Comparison of ENCODE assay signal across 8 cellular contexts in genomic region chr9:97501177-97501971, GRCh38. TPM values are rescaled to one million over a fixed set of nuclear protein-coding genes. Genes with fewer than 3 reads are reported as not detected.
A peak's percentile ranks its signal among the peaks of the same experiment; 100 is the strongest.
DNase-seq lines count a peak whose midpoint lies in the region; ATAC-seq and TF ChIP-seq lines count a peak whose summit lies in the region.

TMOD1 (plus strand) TSS chr9:97501666; CDS start chr9:97524189, 22,523 bp downstream.

- peaks cover 7% of the 10 kb centered on the region for H3K4me1 ChIP-seq in ACC112 (ENCODE audit: control insufficient read depth, insufficient read depth, low read length, unreplicated experiment)
- peaks cover 47% of the 10 kb centered on the region for H3K4me1 ChIP-seq in stomach smooth muscle (ENCODE audit: control insufficient read depth, insufficient read depth, low read length)

- H3K27me3 ChIP-seq in ACC112 (ENCODE audit: insufficient read depth, low read length) (peaks cover 69% of the 10 kb centered on the region), stomach smooth muscle (ENCODE audit: control insufficient read depth in 1 of 2, insufficient read depth in 2 of 2, low read length in 2 of 2) (no peaks in the 10 kb centered on the region)

- H3K79me2 ChIP-seq in ACC112 (ENCODE audit: control insufficient read depth, insufficient read depth, low read length, unreplicated experiment) = no peaks in the 10 kb centered on the region

- peaks cover 18% of the 10 kb centered on the region for H3K4me1 Mint-ChIP-seq in activated CD8-positive, alpha-beta T cell treated with anti-CD3 and anti-CD28 coated beads, Interleukin-2, amount 10 ng/mL, durations not matched to agents 7 days and 5 days (ENCODE audit: low read depth)

- H3K27me3 Mint-ChIP-seq in activated CD8-positive, alpha-beta T cell treated with anti-CD3 and anti-CD28 coated beads, Interleukin-2, amount 10 ng/mL, durations not matched to agents 7 days and 5 days (ENCODE audit: low read depth) = peaks cover 44% of the 10 kb centered on the region

- H3K36me3 ChIP-seq in ACC112 (ENCODE audit: insufficient read depth, low read length) (no peaks in the 10 kb centered on the region), stomach smooth muscle (ENCODE audit: control insufficient read depth in 2 of 2, insufficient read depth in 2 of 2, low read length in 2 of 2) (peaks cover 0 to 7% of the 10 kb centered on the region in 2 donors)

- H3K4me3 ChIP-seq in ACC112 (ENCODE audit: low read depth, low read length) (peak within 1 kb of the TSS; percentile 76), epithelial cell of proximal tubule (ENCODE audit: low read depth, low read length) (peak within 1 kb of the TSS; percentile 56), stomach smooth muscle (ENCODE audit: low read length in 2 of 2) (peak within 1 kb of the TSS; percentile 91 to 93)

- no peaks in the 10 kb centered on the region for H3K9me3 Mint-ChIP-seq in activated CD8-positive, alpha-beta T cell treated with anti-CD3 and anti-CD28 coated beads, Interleukin-2, amount 10 ng/mL, durations not matched to agents 7 days and 5 days (ENCODE audit: insufficient read depth)

- peaks cover 5% of the 10 kb centered on the region for H3K36me3 Mint-ChIP-seq in activated CD8-positive, alpha-beta T cell treated with anti-CD3 and anti-CD28 coated beads, Interleukin-2, amount 10 ng/mL, durations not matched to agents 7 days and 5 days (ENCODE audit: low read depth)

- H3K4me3 Mint-ChIP-seq in activated CD8-positive, alpha-beta T cell treated with anti-CD3 and anti-CD28 coated beads, Interleukin-2, amount 10 ng/mL, durations not matched to agents 7 days and 5 days = peak within 1 kb of the TSS; percentile 67

- CTCF ChIA-PET in activated CD8-positive, alpha-beta T cell treated with anti-CD3 and anti-CD28 coated beads, Interleukin-2, amount 10 ng/mL, durations not matched to agents 7 days and 5 days (lab: Charles Lee) = interaction anchor here (0.8 to 1.9 kb wide), 16 partner anchors 9 to 132 kb away, joined by 3 to 9 read pairs (median 4); partner anchors contain the start of genes NCBP1, TDRD7 and TSTD2

- POLR2A ChIA-PET in activated CD8-positive, alpha-beta T cell treated with anti-CD3 and anti-CD28 coated beads, Interleukin-2, amount 10 ng/mL, durations not matched to agents 7 days and 5 days (lab: Charles Lee) = no interaction called here

- peak within 1 kb of the TSS; percentile 76 to 83 for H3K9ac ChIP-seq in stomach smooth muscle (ENCODE audit: low read length in 2 of 2)

- H3K27ac ChIP-seq in ACC112 (ENCODE audit: low read depth, low read length) (no peak within 1 kb of the TSS), stomach smooth muscle (ENCODE audit: low read length) (peak within 1 kb of the TSS; percentile 88)

- peak; percentile 96 for DNase-seq in GM13977 (ENCODE audit: low spot score)
- DNase-seq in NCI-H2196 (lab: John Stamatoyannopoulos, UW; ENCODE audit: unreplicated experiment) = peak; percentile 77
- peak; percentile 52 for DNase-seq in activated CD8-positive, alpha-beta T cell treated with anti-CD3 and anti-CD28 coated beads, Interleukin-2, amount 10 ng/mL, durations not matched to agents 7 days and 5 days
- DNase-seq in epithelial cell of proximal tubule (ENCODE audit: low read depth) = no peak
- DNase-seq in mucosa of gallbladder (ENCODE audit: low spot score) = peak; percentile 44

- no peak within 1 kb of the TSS for H3K27ac Mint-ChIP-seq in activated CD8-positive, alpha-beta T cell treated with anti-CD3 and anti-CD28 coated beads, Interleukin-2, amount 10 ng/mL, durations not matched to agents 7 days and 5 days

- TF ChIP-seq CTCF in GM13977 (IDR thresholded peaks at IDR 0.05; ENCODE audit: extremely low read depth, insufficient read depth, missing control alignments) (peak; percentile 45), epithelial cell of proximal tubule (conservative IDR thresholded peaks at IDR 0.05; ENCODE audit: low read depth, low read length) (peak; percentile 3)

- H3K9me3 ChIP-seq in stomach smooth muscle (ENCODE audit: control insufficient read depth in 2 of 2, low read length in 2 of 2) = no peaks in the 10 kb centered on the region

- peak within 1 kb of the TSS; percentile 51 for H2AFZ ChIP-seq in ACC112 (ENCODE audit: low read length, unreplicated experiment)

- ATAC-seq in HG02970 (IDR thresholded peaks at IDR 0.05; ENCODE audit: low FRiP score, unreplicated experiment) = peak; percentile 55
- ATAC-seq in activated CD8-positive, alpha-beta T cell treated with anti-CD3 and anti-CD28 coated beads, Interleukin-2, amount 10 ng/mL, durations not matched to agents 7 days and 5 days = peak; percentile 78

- in situ Hi-C loops in GM13977 (cut with MboI; ENCODE audit: low pct_unique_long_range_greater_than_20kb, low sequenced_read_pairs, unreplicated experiment) = no loop called here

RNA-seq across cellular contexts. Expression of gene TMOD1, which starts in this region (rescaled TPM):
- total RNA-seq in activated CD8-positive, alpha-beta T cell treated with anti-CD3 and anti-CD28 coated beads, Interleukin-2, amount 10 ng/mL, durations not matched to agents 7 days and 5 days = under 1 TPM; 0.16 to 0.29 TPM
- total RNA-seq in epithelial cell of proximal tubule = 0.14 and 0.98 TPM in 2 replicates
- 11.4 TPM for total RNA-seq in mucosa of gallbladder

Comparison
In these comparisons a context has a peak if more than half of its experiments do, and no peak if none do; other contexts are left out.
1. Peak in DNase-seq and ATAC-seq in activated CD8-positive, alpha-beta T cell treated with anti-CD3 and anti-CD28 coated beads, Interleukin-2, amount 10 ng/mL, durations not matched to agents 7 days and 5 days; RNA of the gene not detected or under 1 TPM.